8 cellular contexts compared by ENCODE assay signal in genomic region chr2:86035883-86036789, GRCh38.
DNase-seq lines count a peak whose midpoint lies in the region; ATAC-seq and TF ChIP-seq lines count a peak whose summit lies in the region.

No MANE protein-coding gene starts in this region.

- H3K4me1 ChIP-seq in Peyer's patch, result peaks cover 6 to 41% (median 35%) of the 10 kb centered on the region in 4 donors

- TF ChIP-seq POLR2A in Peyer's patch (IDR thresholded peaks at IDR 0.05), result no peak

- ATAC-seq in GM19467 (IDR thresholded peaks at IDR 0.05; ENCODE audit: unreplicated experiment), result peak; percentile 54

- peaks cover 0 to 45% (median 0%) of the 10 kb centered on the region in 3 donors for H3K36me3 ChIP-seq in Peyer's patch

- TF ChIP-seq CTCF in HL-60 (IDR thresholded peaks at IDR 0.05; ENCODE audit: insufficient read depth, low read length) (no peak), Peyer's patch (IDR thresholded peaks at IDR 0.05) (peak in 4 of 6 experiments; percentile 22 to 57 (median 30))

- DNase-seq in DMS 273 (lab: John Stamatoyannopoulos, UW; ENCODE audit: unreplicated experiment) (peak; percentile 98), HL-60 (ENCODE audit: low read depth in 1 of 2, low spot score in 1 of 2) (peak; percentile 90 to 96), Peyer's patch (peak; percentile 59 to 93 (median 89)), globus pallidus (ENCODE audit: low spot score) (peak; percentile 81), pons (ENCODE audit: low spot score) (peak; percentile 87), NCI-H82 (lab: John Stamatoyannopoulos, UW) (no peak)
- peak; percentile 54 for DNase-seq in activated naive CD4-positive, alpha-beta T cell treated with anti-CD3 and anti-CD28 coated beads, Interleukin-2, amount 50 U/mL, for 16 hours

- H3K27me3 ChIP-seq in HL-60 (ENCODE audit: insufficient read depth, poor library complexity, severe bottlenecking) (no peaks in the 10 kb centered on the region), Peyer's patch (no peaks in the 10 kb centered on the region)

- H3K9me3 ChIP-seq in Peyer's patch, result no peaks in the 10 kb centered on the region

- H3K27ac ChIP-seq in HL-60 (replicated peaks), result peak overlapping the region; percentile 93
- H3K27ac ChIP-seq in Peyer's patch, result peak overlapping the region; percentile 77 to 90 (median 86)

- H3K4me3 ChIP-seq in HL-60 (replicated peaks; ENCODE audit: insufficient read depth, low read length), result no peak overlapping the region
- peak overlapping the region in 1 of 4 donors; percentile 25 for H3K4me3 ChIP-seq in Peyer's patch
